ENCODE assay signal across 24 cellular contexts in genomic region chr13:75508002-75508548, GRCh38.
"Had no signal": no experiment of that assay in that cellular context is flagged by ENCODE, and none has a peak within 500 bp of the region (broad histone marks: within the 10 kb centered on the region; RNA-seq: fewer than 3 reads in every experiment).

No MANE protein-coding gene starts in this region.

- H3K4me1 Mint-ChIP-seq: endodermal cell, neural progenitor cell had no signal

- FAIRE-seq: endothelial cell of umbilical vein, keratinocyte, pancreas had no signal

- H3K4me2 ChIP-seq: neural progenitor cell had no signal

- H2AFZ ChIP-seq: neural progenitor cell had no signal

- ATAC-seq: stimulated activated naive CD8-positive, alpha-beta T cell treated with anti-CD3 and anti-CD28 coated beads, Interleukin-15, amount 100 ng/mL, for 72 hours had no signal

- H3K36me3 Mint-ChIP-seq: immature natural killer cell; memory B cell; natural killer cell treated with Interleukin-12 subunit alpha and Interleukin-12 subunit beta and Interleukin-15 and Interleukin-18, amount 100 ng/mL, for 72 hours; neural progenitor cell; stimulated activated naive B cell treated with anti-CD40 and anti-IgM and Interleukin-4, amounts not matched to agents 10 μg/mL and 1 μg/mL and 100 μg/mL, for 72 hours had no signal

- H3K27ac ChIP-seq: colonic mucosa, foreskin keratinocyte, left ventricle myocardium inferior, lower lobe of right lung, neural progenitor cell, pancreas, right lobe of liver, testis, transverse colon had no signal

- H3K9ac ChIP-seq: neural progenitor cell had no signal

- H3K4me3 ChIP-seq: colonic mucosa, left ventricle myocardium inferior, lower lobe of right lung, neural progenitor cell, pancreas, right lobe of liver, testis, transverse colon had no signal

- H3K27me3 Mint-ChIP-seq: progenitor cell of endocrine pancreas; stimulated activated naive B cell treated with anti-CD40 and anti-IgM and Interleukin-4, amounts not matched to agents 10 μg/mL and 1 μg/mL and 100 μg/mL, for 72 hours had no signal

- H3K27ac Mint-ChIP-seq: endodermal cell; immature natural killer cell; memory B cell; natural killer cell treated with Interleukin-12 subunit alpha and Interleukin-12 subunit beta and Interleukin-15 and Interleukin-18, amount 100 ng/mL, for 72 hours; neural progenitor cell; progenitor cell of endocrine pancreas; stimulated activated naive CD8-positive, alpha-beta T cell treated with anti-CD3 and anti-CD28 coated beads, Interleukin-15, amount 100 ng/mL, for 72 hours had no signal

- H3K9me3 Mint-ChIP-seq: endodermal cell; immature natural killer cell; memory B cell; natural killer cell treated with Interleukin-12 subunit alpha and Interleukin-12 subunit beta and Interleukin-15 and Interleukin-18, amount 100 ng/mL, for 72 hours; neural progenitor cell; stimulated activated naive B cell treated with anti-CD40 and anti-IgM and Interleukin-4, amounts not matched to agents 10 μg/mL and 1 μg/mL and 100 μg/mL, for 72 hours; stimulated activated naive CD8-positive, alpha-beta T cell treated with anti-CD3 and anti-CD28 coated beads, Interleukin-15, amount 100 ng/mL, for 72 hours had no signal

- H3K4me3 Mint-ChIP-seq: endodermal cell; immature natural killer cell; memory B cell; natural killer cell treated with Interleukin-12 subunit alpha and Interleukin-12 subunit beta and Interleukin-15 and Interleukin-18, amount 100 ng/mL, for 72 hours; neural progenitor cell; stimulated activated naive B cell treated with anti-CD40 and anti-IgM and Interleukin-4, amounts not matched to agents 10 μg/mL and 1 μg/mL and 100 μg/mL, for 72 hours; stimulated activated naive CD8-positive, alpha-beta T cell treated with anti-CD3 and anti-CD28 coated beads, Interleukin-15, amount 100 ng/mL, for 72 hours had no signal

- DNase-seq: colonic mucosa; effector CD4-positive, alpha-beta T cell; endodermal cell; erythroblast; foreskin keratinocyte; immature natural killer cell; left cardiac atrium; left ventricle myocardium inferior; lower lobe of right lung; midbrain; occipital lobe; right lobe of liver; stimulated activated CD4-positive, alpha-beta T cell treated with anti-CD3 and anti-CD28 coated beads, Interleukin-4, amount 100 ng/mL, for 24 hours; stimulated activated naive B cell treated with anti-CD40 and anti-IgM and Interleukin-4, amounts not matched to agents 10 μg/mL and 1 μg/mL and 100 μg/mL, for 72 hours; stimulated activated naive CD8-positive, alpha-beta T cell treated with anti-CD3 and anti-CD28 coated beads, Interleukin-15, amount 100 ng/mL, for 72 hours; testis; transverse colon had no signal

- H3K36me3 ChIP-seq: colonic mucosa, left ventricle myocardium inferior, lower lobe of right lung, neural progenitor cell, pancreas, right lobe of liver, transverse colon had no signal

- H3K4me1 ChIP-seq: colonic mucosa, foreskin keratinocyte, left ventricle myocardium inferior, lower lobe of right lung, neural progenitor cell, pancreas, right lobe of liver, testis, transverse colon had no signal

- H3K9me3 ChIP-seq: colonic mucosa, left ventricle myocardium inferior, lower lobe of right lung, pancreas, right lobe of liver, testis, transverse colon had no signal

- H3K27me3 ChIP-seq: colonic mucosa, foreskin keratinocyte, neural progenitor cell, pancreas, right lobe of liver, testis, transverse colon had no signal
